Comparison of ENCODE assay signal across 8 cellular contexts in the genomic region with DNA sequence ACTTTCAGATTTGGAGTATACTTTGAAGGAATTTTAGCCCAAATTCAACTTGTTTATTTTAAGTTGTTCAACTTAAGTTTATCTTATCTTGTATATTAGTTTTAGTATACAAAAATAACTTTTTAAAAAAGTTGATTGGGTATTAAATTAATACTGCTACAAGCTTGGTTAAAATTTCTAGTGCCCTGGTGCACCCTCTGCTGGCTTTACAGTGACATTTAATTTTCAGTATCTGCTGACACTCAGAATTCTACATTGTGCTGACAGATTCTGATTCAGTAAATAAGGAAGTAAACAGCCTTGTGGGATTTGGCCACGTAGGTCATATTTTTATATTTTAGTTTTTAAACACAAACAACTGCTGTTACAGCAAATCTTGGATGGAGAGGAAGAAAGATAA. TPM values are rescaled to one million over a fixed set of nuclear protein-coding genes. Genes with fewer than 3 reads are reported as not detected.
DNase-seq lines count a peak whose midpoint lies in the region; ATAC-seq and TF ChIP-seq lines count a peak whose summit lies in the region.

No MANE protein-coding gene starts in this region.

- no peak overlapping the region for H3K27ac Mint-ChIP-seq in GM23338

- H3K9me3 ChIP-seq in SK-N-MC (ENCODE audit: low read depth, low read length) = 0 out of 2 replicates have a peak, but pooled peaks cover 9% of the 10 kb centered on the region

- ATAC-seq in GM23338 (no peak), omental fat pad (ENCODE audit: low FRiP score) (no peak)

- peak; percentile 36 for TF ChIP-seq CTCF in AG10803 (conservative IDR thresholded peaks at IDR 0.05; ENCODE audit: low read length)
- TF ChIP-seq CTCF in GM23338 (conservative IDR thresholded peaks at IDR 0.05; ENCODE audit: low read depth in 2 of 2) = peak; percentile 47 to 49
- no peak for TF ChIP-seq CTCF in omental fat pad (IDR thresholded peaks at IDR 0.05)

- H3K4me3 Mint-ChIP-seq in GM23338 = no peak overlapping the region

- no peak overlapping the region for H2AFZ ChIP-seq in GM23338

- H3K9me3 Mint-ChIP-seq in GM23338 = peaks cover 8% of the 10 kb centered on the region; the same call in 2 of the 3 replicates

- peaks cover 9% of the 10 kb centered on the region for H3K27me3 Mint-ChIP-seq in GM23338 (ENCODE audit: insufficient read depth, low read depth, poor library complexity)

- no peaks in the 10 kb centered on the region for H4K20me1 ChIP-seq in GM23338 (replicated peaks; ENCODE audit: insufficient read depth)

- H3K36me3 ChIP-seq in GM23338 (ENCODE audit: insufficient read depth) = no peaks in the 10 kb centered on the region
- peaks cover 3% of the 10 kb centered on the region; the same call in 1 of the 2 replicates for H3K36me3 ChIP-seq in SK-N-MC (ENCODE audit: insufficient read depth, low read length)
- no peaks in the 10 kb centered on the region for H3K36me3 ChIP-seq in H7 (replicated peaks; ENCODE audit: control insufficient read depth, insufficient read depth, low read length)

- H3K79me2 ChIP-seq in GM23338 (replicated peaks; ENCODE audit: insufficient read depth) = peaks cover 32% of the 10 kb centered on the region

- H3K4me1 Mint-ChIP-seq in GM23338 = peaks cover 9% of the 10 kb centered on the region; the same call in 2 of the 3 replicates

- no peaks in the 10 kb centered on the region for H3K9me2 ChIP-seq in GM23338 (ENCODE audit: insufficient read depth)

- no peaks in the 10 kb centered on the region for H3F3A ChIP-seq in GM23338 (replicated peaks; ENCODE audit: low read depth)

- H3K4me3 ChIP-seq in AG10803 (ENCODE audit: low read length) = no peak overlapping the region
- H3K4me3 ChIP-seq in GM23338 = no peak overlapping the region
- H3K4me3 ChIP-seq in SK-N-MC = peak overlapping the region; percentile 84; the same call in 1 of the 2 replicates
- H3K4me3 ChIP-seq in H7 (ENCODE audit: insufficient read depth, low read depth, low read length) = no peak overlapping the region

- H3K27me3 ChIP-seq in GM23338 (ENCODE audit: insufficient read depth) = peaks cover 14% of the 10 kb centered on the region
- H3K27me3 ChIP-seq in H7 (ENCODE audit: control insufficient read depth, insufficient read depth, low read length) = peaks cover 14% of the 10 kb centered on the region

- no peak overlapping the region for H3K27ac ChIP-seq in GM23338 (ENCODE audit: low read depth)
- no peak overlapping the region for H3K27ac ChIP-seq in SK-N-MC

- H3K4me1 ChIP-seq in GM23338 (ENCODE audit: insufficient read depth) = 0 out of 2 replicates have a peak, but pooled peaks cover 4% of the 10 kb centered on the region

- DNase-seq in AG10803 (ENCODE audit: low read depth) (peak; percentile 3), GM23338 (ENCODE audit: low spot score) (peak; percentile 35), SK-N-MC (ENCODE audit: low read depth, low spot score) (no peak), fibroblast of peridontal ligament (ENCODE audit: extremely low read depth) (peak; percentile 1), stromal cell of bone marrow (ENCODE audit: low read depth) (peak; percentile 3), omental fat pad (ENCODE audit: low spot score) (no peak), foreskin melanocyte (no peak), H7 (no peak)

- H3K9ac ChIP-seq in SK-N-MC (ENCODE audit: insufficient read length) = no peak overlapping the region

- no peak overlapping the region for H3K4me2 ChIP-seq in GM23338

- peaks cover 12% of the 10 kb centered on the region for H3K36me3 Mint-ChIP-seq in GM23338 (ENCODE audit: low read depth)

TF ChIP-seq in GM23338, 12 proteins besides CTCF, POLR2A, EP300 and RAD21 (continues in another document):
- TF ChIP-seq JUNB (IDR thresholded peaks at IDR 0.05; ENCODE audit: unreplicated experiment) = no peak
- TF ChIP-seq, protein P1, sequence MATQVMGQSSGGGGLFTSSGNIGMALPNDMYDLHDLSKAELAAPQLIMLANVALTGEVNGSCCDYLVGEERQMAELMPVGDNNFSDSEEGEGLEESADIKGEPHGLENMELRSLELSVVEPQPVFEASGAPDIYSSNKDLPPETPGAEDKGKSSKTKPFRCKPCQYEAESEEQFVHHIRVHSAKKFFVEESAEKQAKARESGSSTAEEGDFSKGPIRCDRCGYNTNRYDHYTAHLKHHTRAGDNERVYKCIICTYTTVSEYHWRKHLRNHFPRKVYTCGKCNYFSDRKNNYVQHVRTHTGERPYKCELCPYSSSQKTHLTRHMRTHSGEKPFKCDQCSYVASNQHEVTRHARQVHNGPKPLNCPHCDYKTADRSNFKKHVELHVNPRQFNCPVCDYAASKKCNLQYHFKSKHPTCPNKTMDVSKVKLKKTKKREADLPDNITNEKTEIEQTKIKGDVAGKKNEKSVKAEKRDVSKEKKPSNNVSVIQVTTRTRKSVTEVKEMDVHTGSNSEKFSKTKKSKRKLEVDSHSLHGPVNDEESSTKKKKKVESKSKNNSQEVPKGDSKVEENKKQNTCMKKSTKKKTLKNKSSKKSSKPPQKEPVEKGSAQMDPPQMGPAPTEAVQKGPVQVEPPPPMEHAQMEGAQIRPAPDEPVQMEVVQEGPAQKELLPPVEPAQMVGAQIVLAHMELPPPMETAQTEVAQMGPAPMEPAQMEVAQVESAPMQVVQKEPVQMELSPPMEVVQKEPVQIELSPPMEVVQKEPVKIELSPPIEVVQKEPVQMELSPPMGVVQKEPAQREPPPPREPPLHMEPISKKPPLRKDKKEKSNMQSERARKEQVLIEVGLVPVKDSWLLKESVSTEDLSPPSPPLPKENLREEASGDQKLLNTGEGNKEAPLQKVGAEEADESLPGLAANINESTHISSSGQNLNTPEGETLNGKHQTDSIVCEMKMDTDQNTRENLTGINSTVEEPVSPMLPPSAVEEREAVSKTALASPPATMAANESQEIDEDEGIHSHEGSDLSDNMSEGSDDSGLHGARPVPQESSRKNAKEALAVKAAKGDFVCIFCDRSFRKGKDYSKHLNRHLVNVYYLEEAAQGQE (IDR thresholded peaks at IDR 0.05; ENCODE audit: unreplicated experiment) = no peak
- TF ChIP-seq, protein P2, sequence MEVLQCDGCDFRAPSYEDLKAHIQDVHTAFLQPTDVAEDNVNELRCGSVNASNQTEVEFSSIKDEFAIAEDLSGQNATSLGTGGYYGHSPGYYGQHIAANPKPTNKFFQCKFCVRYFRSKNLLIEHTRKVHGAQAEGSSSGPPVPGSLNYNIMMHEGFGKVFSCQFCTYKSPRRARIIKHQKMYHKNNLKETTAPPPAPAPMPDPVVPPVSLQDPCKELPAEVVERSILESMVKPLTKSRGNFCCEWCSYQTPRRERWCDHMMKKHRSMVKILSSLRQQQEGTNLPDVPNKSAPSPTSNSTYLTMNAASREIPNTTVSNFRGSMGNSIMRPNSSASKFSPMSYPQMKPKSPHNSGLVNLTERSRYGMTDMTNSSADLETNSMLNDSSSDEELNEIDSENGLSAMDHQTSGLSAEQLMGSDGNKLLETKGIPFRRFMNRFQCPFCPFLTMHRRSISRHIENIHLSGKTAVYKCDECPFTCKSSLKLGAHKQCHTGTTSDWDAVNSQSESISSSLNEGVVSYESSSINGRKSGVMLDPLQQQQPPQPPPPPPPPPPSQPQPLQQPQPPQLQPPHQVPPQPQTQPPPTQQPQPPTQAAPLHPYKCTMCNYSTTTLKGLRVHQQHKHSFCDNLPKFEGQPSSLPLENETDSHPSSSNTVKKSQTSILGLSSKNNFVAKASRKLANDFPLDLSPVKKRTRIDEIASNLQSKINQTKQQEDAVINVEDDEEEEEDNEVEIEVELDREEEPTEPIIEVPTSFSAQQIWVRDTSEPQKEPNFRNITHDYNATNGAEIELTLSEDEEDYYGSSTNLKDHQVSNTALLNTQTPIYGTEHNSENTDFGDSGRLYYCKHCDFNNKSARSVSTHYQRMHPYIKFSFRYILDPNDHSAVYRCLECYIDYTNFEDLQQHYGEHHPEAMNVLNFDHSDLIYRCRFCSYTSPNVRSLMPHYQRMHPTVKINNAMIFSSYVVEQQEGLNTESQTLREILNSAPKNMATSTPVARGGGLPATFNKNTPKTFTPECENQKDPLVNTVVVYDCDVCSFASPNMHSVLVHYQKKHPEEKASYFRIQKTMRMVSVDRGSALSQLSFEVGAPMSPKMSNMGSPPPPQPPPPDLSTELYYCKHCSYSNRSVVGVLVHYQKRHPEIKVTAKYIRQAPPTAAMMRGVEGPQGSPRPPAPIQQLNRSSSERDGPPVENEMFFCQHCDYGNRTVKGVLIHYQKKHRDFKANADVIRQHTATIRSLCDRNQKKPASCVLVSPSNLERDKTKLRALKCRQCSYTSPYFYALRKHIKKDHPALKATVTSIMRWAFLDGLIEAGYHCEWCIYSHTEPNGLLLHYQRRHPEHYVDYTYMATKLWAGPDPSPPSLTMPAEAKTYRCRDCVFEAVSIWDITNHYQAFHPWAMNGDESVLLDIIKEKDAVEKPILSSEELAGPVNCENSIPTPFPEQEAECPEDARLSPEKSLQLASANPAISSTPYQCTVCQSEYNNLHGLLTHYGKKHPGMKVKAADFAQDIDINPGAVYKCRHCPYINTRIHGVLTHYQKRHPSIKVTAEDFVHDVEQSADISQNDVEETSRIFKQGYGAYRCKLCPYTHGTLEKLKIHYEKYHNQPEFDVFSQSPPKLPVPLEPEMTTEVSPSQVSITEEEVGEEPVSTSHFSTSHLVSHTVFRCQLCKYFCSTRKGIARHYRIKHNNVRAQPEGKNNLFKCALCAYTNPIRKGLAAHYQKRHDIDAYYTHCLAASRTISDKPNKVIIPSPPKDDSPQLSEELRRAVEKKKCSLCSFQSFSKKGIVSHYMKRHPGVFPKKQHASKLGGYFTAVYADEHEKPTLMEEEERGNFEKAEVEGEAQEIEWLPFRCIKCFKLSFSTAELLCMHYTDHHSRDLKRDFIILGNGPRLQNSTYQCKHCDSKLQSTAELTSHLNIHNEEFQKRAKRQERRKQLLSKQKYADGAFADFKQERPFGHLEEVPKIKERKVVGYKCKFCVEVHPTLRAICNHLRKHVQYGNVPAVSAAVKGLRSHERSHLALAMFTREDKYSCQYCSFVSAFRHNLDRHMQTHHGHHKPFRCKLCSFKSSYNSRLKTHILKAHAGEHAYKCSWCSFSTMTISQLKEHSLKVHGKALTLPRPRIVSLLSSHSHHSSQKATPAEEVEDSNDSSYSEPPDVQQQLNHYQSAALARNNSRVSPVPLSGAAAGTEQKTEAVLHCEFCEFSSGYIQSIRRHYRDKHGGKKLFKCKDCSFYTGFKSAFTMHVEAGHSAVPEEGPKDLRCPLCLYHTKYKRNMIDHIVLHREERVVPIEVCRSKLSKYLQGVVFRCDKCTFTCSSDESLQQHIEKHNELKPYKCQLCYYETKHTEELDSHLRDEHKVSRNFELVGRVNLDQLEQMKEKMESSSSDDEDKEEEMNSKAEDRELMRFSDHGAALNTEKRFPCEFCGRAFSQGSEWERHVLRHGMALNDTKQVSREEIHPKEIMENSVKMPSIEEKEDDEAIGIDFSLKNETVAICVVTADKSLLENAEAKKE (CRISPR knock-in tag; IDR thresholded peaks at IDR 0.05) = no peak
- no peak for TF ChIP-seq STAT1 (IDR thresholded peaks at IDR 0.05; ENCODE audit: unreplicated experiment)

RNA-seq across cellular contexts. Expression of a gene that starts 2.9 kb away (rescaled TPM):
- 14.9 and 19.6 TPM in 2 replicates for total RNA-seq in GM23338 (2014; rRNA removed; shearing (Covaris generic))
- polyA plus RNA-seq in GM23338 (2016; fragmentation: Nextera tagmentation; extraction: Ambion mirVana) = 5.0 and 6.6 TPM in 2 replicates
- total RNA-seq in omental fat pad = 10 to 100 TPM in 1 of 4 donors, 1 to 10 TPM in 3; 6.2 to 10.9 (median 6.8) TPM
- 8.1 and 8.6 TPM in 2 replicates for total RNA-seq in H7 (2014; rRNA removed; shearing (Covaris generic))

Comparison
In these comparisons a context has a peak if more than half of its experiments do, and no peak if none do; other contexts are left out.
1. DNase-seq: peak in AG10803 (single experiment), GM23338 (single experiment), fibroblast of peridontal ligament (single experiment) and stromal cell of bone marrow (single experiment); none in SK-N-MC (single experiment), omental fat pad (single experiment), foreskin melanocyte (single experiment) and H7 (single experiment).
2. CTCF ChIP-seq: peak in AG10803 (single experiment) and GM23338 (2 of 2); none in omental fat pad (0 of 3).